In the genomic region with DNA sequence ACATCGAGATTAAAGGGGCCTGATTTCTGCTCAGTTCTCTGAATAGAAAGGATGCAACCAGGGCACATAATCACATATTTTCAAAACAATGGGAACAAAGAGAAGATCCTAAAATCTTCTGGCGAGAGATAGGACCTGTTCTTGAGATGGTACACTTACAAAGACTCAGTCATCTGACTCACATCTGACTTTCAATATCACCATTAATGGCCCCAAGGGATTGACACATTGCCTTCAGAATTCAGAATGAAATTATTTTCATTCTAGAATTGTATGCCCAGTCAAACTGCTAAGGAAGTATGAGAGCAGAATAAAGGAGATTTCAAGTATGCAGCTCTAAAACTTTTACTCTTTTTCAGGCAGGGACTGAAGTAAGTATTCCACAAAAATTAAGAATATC, we compare ENCODE assay signal across 22 cellular contexts.
DNase-seq lines count a peak whose midpoint lies in the region; ATAC-seq and TF ChIP-seq lines count a peak whose summit lies in the region.
"Had no signal": no experiment of that assay in that cellular context is flagged by ENCODE, and none has a peak within 500 bp of the region (broad histone marks: within the 10 kb centered on the region; RNA-seq: fewer than 3 reads in every experiment).

No MANE protein-coding gene starts in this region.

- no peak for TF ChIP-seq CTCF in epithelial cell of esophagus (IDR thresholded peaks at IDR 0.05; ENCODE audit: insufficient read depth, low read depth, low read length, missing control alignments)

- peak; percentile 58 for ATAC-seq in GM19463 (IDR thresholded peaks at IDR 0.05; ENCODE audit: unreplicated experiment)
- peak; percentile 54 for ATAC-seq in HG03565 (IDR thresholded peaks at IDR 0.05; ENCODE audit: unreplicated experiment)
- no peak for ATAC-seq in Right ventricle myocardium inferior
- ATAC-seq in HG02981 (IDR thresholded peaks at IDR 0.05; ENCODE audit: unreplicated experiment): no peak
- no peak for ATAC-seq in GM19035 (IDR thresholded peaks at IDR 0.05; ENCODE audit: unreplicated experiment)
- ATAC-seq: HCT116, HepG2 had no signal

- no peak overlapping the region for H3K4me3 ChIP-seq in epithelial cell of esophagus (ENCODE audit: low read length)

- peak; percentile 48 for DNase-seq in COLO829 (ENCODE audit: low spot score)
- DNase-seq in epithelial cell of esophagus (ENCODE audit: low read depth): peak; percentile 10
- no peak for DNase-seq in Right ventricle myocardium inferior (ENCODE audit: missing footprints)
- no peak for DNase-seq in NCI-H2196 treated with DMSO at 0.1 percent for 48 hours (lab: John Stamatoyannopoulos, UW; ENCODE audit: unreplicated experiment)
- DNase-seq: BE2C; C1 segment of cervical spinal cord; Caco-2; CD4-positive, CD25-positive, alpha-beta regulatory T cell; CD8-positive, alpha-beta memory T cell; DMS79 treated with DMSO at 0.1 percent for 48 hours; GF-D8; GOT3; H7; HFFc6; Karpas-422; KBM-7 had no signal

- intact Hi-C loops in Right ventricle myocardium inferior (cut with DNase I): no loop called here

Comparison
In these comparisons a context has a peak if more than half of its experiments do, and no peak if none do; other contexts are left out.
1. DNase-seq: peak in COLO829 (single experiment) and epithelial cell of esophagus (single experiment); none in Right ventricle myocardium inferior (single experiment) and NCI-H2196 treated with DMSO at 0.1 percent for 48 hours (single experiment).
2. ATAC-seq: peak in GM19463 (single experiment) and HG03565 (single experiment); none in Right ventricle myocardium inferior (single experiment), HG02981 (single experiment) and GM19035 (single experiment).